Comparison of ENCODE assay signal across 2 cellular contexts in the genomic region with DNA sequence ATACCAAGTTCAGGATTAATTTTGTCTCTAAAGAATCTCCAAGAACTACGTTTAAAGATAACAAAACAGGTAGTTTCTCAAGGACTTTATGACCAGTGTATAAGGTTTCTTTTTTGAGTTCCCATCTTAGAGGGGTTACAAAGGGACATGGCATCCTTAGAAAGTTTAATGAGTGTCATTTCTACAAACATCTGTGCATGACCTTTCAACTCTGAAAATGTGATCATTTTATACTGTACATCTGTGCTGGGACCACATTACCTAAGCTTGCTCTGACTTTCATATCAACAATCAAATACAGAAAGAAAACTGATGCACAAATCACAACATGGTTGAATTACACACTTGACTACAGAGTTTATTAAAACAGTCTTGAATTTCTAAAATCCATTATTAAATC.
TF ChIP-seq lines count a peak whose summit lies in the region.

No MANE protein-coding gene starts in this region.

TF ChIP-seq in GM12878, 131 proteins besides CTCF, POLR2A, EP300 and RAD21:
- TF ChIP-seq ATF7 (IDR thresholded peaks at IDR 0.05; ENCODE audit: low read depth) (no peak), ZZZ3 (IDR thresholded peaks at IDR 0.05; ENCODE audit: control insufficient read depth, insufficient read length, low read depth) (no peak), NFXL1 (IDR thresholded peaks at IDR 0.05; ENCODE audit: borderline replicate concordance) (no peak), KAT2A (conservative IDR thresholded peaks at IDR 0.05; ENCODE audit: control insufficient read depth, low read depth, low read length) (no peak), MYB (IDR thresholded peaks at IDR 0.05; ENCODE audit: borderline replicate concordance, low read depth, low read length) (no peak), NR2C2 (IDR thresholded peaks at IDR 0.05; ENCODE audit: borderline replicate concordance, control insufficient read depth, insufficient read length, low read depth) (no peak), TCF12 (IDR thresholded peaks at IDR 0.05; ENCODE audit: low read depth, low read length) (no peak), SMAD1 (IDR thresholded peaks at IDR 0.05; ENCODE audit: low read depth, partially characterized antibody) (no peak), JUNB (IDR thresholded peaks at IDR 0.05) (no peak), BHLHE40 (IDR thresholded peaks at IDR 0.05; ENCODE audit: borderline replicate concordance in 1 of 2, low read depth in 2 of 2, low read length in 1 of 2) (no peak), CBX3 (IDR thresholded peaks at IDR 0.05; ENCODE audit: borderline replicate concordance, low read depth) (no peak)
- TF ChIP-seq, protein P1, sequence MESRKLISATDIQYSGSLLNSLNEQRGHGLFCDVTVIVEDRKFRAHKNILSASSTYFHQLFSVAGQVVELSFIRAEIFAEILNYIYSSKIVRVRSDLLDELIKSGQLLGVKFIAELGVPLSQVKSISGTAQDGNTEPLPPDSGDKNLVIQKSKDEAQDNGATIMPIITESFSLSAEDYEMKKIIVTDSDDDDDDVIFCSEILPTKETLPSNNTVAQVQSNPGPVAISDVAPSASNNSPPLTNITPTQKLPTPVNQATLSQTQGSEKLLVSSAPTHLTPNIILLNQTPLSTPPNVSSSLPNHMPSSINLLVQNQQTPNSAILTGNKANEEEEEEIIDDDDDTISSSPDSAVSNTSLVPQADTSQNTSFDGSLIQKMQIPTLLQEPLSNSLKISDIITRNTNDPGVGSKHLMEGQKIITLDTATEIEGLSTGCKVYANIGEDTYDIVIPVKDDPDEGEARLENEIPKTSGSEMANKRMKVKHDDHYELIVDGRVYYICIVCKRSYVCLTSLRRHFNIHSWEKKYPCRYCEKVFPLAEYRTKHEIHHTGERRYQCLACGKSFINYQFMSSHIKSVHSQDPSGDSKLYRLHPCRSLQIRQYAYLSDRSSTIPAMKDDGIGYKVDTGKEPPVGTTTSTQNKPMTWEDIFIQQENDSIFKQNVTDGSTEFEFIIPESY (IDR thresholded peaks at IDR 0.05): no peak
TF ChIP-seq in GM12878: peak in this region for 0.

TF ChIP-seq in neural cell, 6 proteins besides CTCF, POLR2A, EP300 and RAD21:
- TF ChIP-seq TAF1 (IDR thresholded peaks at IDR 0.05; ENCODE audit: low read depth) (no peak), SMC3 (conservative IDR thresholded peaks at IDR 0.05; ENCODE audit: poor library complexity) (no peak), POLR2AphosphoS5 (IDR thresholded peaks at IDR 0.05) (no peak), MXI1 (conservative IDR thresholded peaks at IDR 0.05; ENCODE audit: poor library complexity, severe bottlenecking) (no peak), EZH2 (IDR thresholded peaks at IDR 0.05; ENCODE audit: borderline replicate concordance, insufficient read depth, low read length, poor library complexity, severe bottlenecking) (no peak)
- TF ChIP-seq, protein P2, sequence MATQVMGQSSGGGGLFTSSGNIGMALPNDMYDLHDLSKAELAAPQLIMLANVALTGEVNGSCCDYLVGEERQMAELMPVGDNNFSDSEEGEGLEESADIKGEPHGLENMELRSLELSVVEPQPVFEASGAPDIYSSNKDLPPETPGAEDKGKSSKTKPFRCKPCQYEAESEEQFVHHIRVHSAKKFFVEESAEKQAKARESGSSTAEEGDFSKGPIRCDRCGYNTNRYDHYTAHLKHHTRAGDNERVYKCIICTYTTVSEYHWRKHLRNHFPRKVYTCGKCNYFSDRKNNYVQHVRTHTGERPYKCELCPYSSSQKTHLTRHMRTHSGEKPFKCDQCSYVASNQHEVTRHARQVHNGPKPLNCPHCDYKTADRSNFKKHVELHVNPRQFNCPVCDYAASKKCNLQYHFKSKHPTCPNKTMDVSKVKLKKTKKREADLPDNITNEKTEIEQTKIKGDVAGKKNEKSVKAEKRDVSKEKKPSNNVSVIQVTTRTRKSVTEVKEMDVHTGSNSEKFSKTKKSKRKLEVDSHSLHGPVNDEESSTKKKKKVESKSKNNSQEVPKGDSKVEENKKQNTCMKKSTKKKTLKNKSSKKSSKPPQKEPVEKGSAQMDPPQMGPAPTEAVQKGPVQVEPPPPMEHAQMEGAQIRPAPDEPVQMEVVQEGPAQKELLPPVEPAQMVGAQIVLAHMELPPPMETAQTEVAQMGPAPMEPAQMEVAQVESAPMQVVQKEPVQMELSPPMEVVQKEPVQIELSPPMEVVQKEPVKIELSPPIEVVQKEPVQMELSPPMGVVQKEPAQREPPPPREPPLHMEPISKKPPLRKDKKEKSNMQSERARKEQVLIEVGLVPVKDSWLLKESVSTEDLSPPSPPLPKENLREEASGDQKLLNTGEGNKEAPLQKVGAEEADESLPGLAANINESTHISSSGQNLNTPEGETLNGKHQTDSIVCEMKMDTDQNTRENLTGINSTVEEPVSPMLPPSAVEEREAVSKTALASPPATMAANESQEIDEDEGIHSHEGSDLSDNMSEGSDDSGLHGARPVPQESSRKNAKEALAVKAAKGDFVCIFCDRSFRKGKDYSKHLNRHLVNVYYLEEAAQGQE (IDR thresholded peaks at IDR 0.05; ENCODE audit: borderline replicate concordance): no peak
